ENCODE assay signal across 1 cellular context in genomic region chr7:6442114-6442513, GRCh38.
TF ChIP-seq lines count a peak whose summit lies in the region.

No MANE protein-coding gene starts in this region.

TF ChIP-seq in IMR-90, 13 proteins besides CTCF, POLR2A, EP300 and RAD21 (continued from another document):
- TF ChIP-seq USF2 (IDR thresholded peaks at IDR 0.05; ENCODE audit: low read depth, low read length) (0 out of 2 replicates have a peak, but pooled peaks have one; percentile 43), FOS (IDR thresholded peaks at IDR 0.05; ENCODE audit: low read depth, low read length) (no peak)
